In genomic region chr1:166870584-166870983, GRCh38 we compare ENCODE assay signal across 18 cellular contexts. TPM values are rescaled to one million over a fixed set of nuclear protein-coding genes. Genes with fewer than 3 reads are reported as not detected.
DNase-seq lines count a peak whose midpoint lies in the region; ATAC-seq, FAIRE-seq and TF ChIP-seq lines count a peak whose summit lies in the region.
"Had no signal": no experiment of that assay in that cellular context is flagged by ENCODE, and none has a peak within 500 bp of the region (broad histone marks: within the 10 kb centered on the region; RNA-seq: fewer than 3 reads in every experiment).

No MANE protein-coding gene starts in this region.

- H3K9me3 Mint-ChIP-seq in mesothelial cell of epicardium, result no peaks in the 10 kb centered on the region
- H3K9me3 Mint-ChIP-seq in activated CD8-positive, alpha-beta T cell treated with anti-CD3 and anti-CD28 coated beads, Interleukin-2, amount 10 ng/mL, durations not matched to agents 7 days and 5 days (ENCODE audit: insufficient read depth), result no peaks in the 10 kb centered on the region
- H3K9me3 Mint-ChIP-seq: CD14-positive monocyte, HFFc6 had no signal

- RAD21 ChIA-PET in GM12878 (lab: Charles Lee; ENCODE audit: unreplicated experiment), result interaction anchor here (0.9 kb wide), 1 partner anchor 32 kb away, joined by 3 read pairs; the partner anchor contains the start of gene POGK

- TF ChIP-seq EP300 in GM12878 (IDR thresholded peaks at IDR 0.05; ENCODE audit: borderline replicate concordance in 1 of 2, control insufficient read depth in 1 of 2, low read depth in 2 of 2, low read length in 2 of 2), result no peak

- ATAC-seq in left ventricle myocardium superior, result peak; percentile 11
- ATAC-seq in right cardiac atrium, result no peak
- ATAC-seq in GM12878, result peak; percentile 15; the same call in 1 of the 3 replicates
- ATAC-seq in HG02763 (IDR thresholded peaks at IDR 0.05; ENCODE audit: unreplicated experiment), result no peak
- no peak for ATAC-seq in activated CD8-positive, alpha-beta T cell treated with anti-CD3 and anti-CD28 coated beads, Interleukin-2, amount 10 ng/mL, durations not matched to agents 7 days and 5 days

- no peak for DNase-seq in left ventricle myocardium superior
- no peak for DNase-seq in right cardiac atrium
- DNase-seq in GM12878 (ENCODE audit: low read depth, low spot score), result no peak
- no peak for DNase-seq in mesothelial cell of epicardium (ENCODE audit: low spot score in 2 of 2, unreplicated experiment in 2 of 2)
- no peak for DNase-seq in dorsolateral prefrontal cortex
- DNase-seq in activated CD8-positive, alpha-beta T cell treated with anti-CD3 and anti-CD28 coated beads, Interleukin-2, amount 10 ng/mL, durations not matched to agents 7 days and 5 days, result no peak
- DNase-seq: ACHN; AML-193; COR-L47; EL; HFFc6; Kasumi-1; NCI-H187; NCI-H526 treated with DMSO at 0.1 percent for 48 hours; NK-92 treated with Interleukin-12 subunit alpha and Interleukin-12 subunit beta, amount 100 ng/mL, for 24 hours; SHP77 treated with DMSO at 0.1 percent for 48 hours had no signal

- SMC1A ChIA-PET in GM12878 (lab: Charles Lee; ENCODE audit: uncharacterized antibody, unreplicated experiment), result interaction anchor here (1.6 kb wide), 1 partner anchor 32 kb away, joined by 4 read pairs; the partner anchor contains the start of gene POGK

- H3K4me3 ChIP-seq in right cardiac atrium (ENCODE audit: low read length) (no peak overlapping the region), GM12878 (no peak overlapping the region), dorsolateral prefrontal cortex (no peak overlapping the region)

- no peak overlapping the region for H2AFZ ChIP-seq in GM12878 (ENCODE audit: control insufficient read depth, low read depth, low read length)

- peaks cover 53% of the 10 kb centered on the region for H3K79me2 ChIP-seq in GM12878 (ENCODE audit: control insufficient read depth, insufficient read depth, low read length)

- H3K4me1 ChIP-seq in right cardiac atrium (ENCODE audit: control insufficient read depth, insufficient read depth, low read length) (peaks cover 4% of the 10 kb centered on the region), GM12878 (ENCODE audit: control insufficient read depth, insufficient read depth, low read length) (peaks cover 13% of the 10 kb centered on the region)

- in situ Hi-C loops in GM12878 (cut with MboI), result no loop called here

- H3K27ac ChIP-seq in right cardiac atrium (ENCODE audit: low read length) (no peak overlapping the region), GM12878 (ENCODE audit: control insufficient read depth, insufficient read depth) (0 out of 2 replicates have a peak overlapping the region, but pooled peaks have one; percentile 28), dorsolateral prefrontal cortex (peak overlapping the region in 9 of 59 donors; percentile 5 to 52 (median 19))

- peaks cover 28% of the 10 kb centered on the region for H3K4me1 Mint-ChIP-seq in mesothelial cell of epicardium
- H3K4me1 Mint-ChIP-seq in activated CD8-positive, alpha-beta T cell treated with anti-CD3 and anti-CD28 coated beads, Interleukin-2, amount 10 ng/mL, durations not matched to agents 7 days and 5 days (ENCODE audit: low read depth), result peaks cover 52% of the 10 kb centered on the region

- BruUV-seq in GM12878 (replicated peaks; lab: Mats Ljungman, UMichigan), result no TSS peak

- H3K4me3 Mint-ChIP-seq in mesothelial cell of epicardium, result no peak overlapping the region
- H3K4me3 Mint-ChIP-seq in activated CD8-positive, alpha-beta T cell treated with anti-CD3 and anti-CD28 coated beads, Interleukin-2, amount 10 ng/mL, durations not matched to agents 7 days and 5 days, result no peak overlapping the region
- H3K4me3 Mint-ChIP-seq: CD14-positive monocyte, HFFc6 had no signal

- peaks cover 8% of the 10 kb centered on the region for H3K36me3 Mint-ChIP-seq in mesothelial cell of epicardium
- peaks cover 30% of the 10 kb centered on the region for H3K36me3 Mint-ChIP-seq in activated CD8-positive, alpha-beta T cell treated with anti-CD3 and anti-CD28 coated beads, Interleukin-2, amount 10 ng/mL, durations not matched to agents 7 days and 5 days (ENCODE audit: low read depth)

- peak overlapping the region; percentile 13; the same call in 1 of the 2 replicates for H3K9ac ChIP-seq in GM12878 (ENCODE audit: control insufficient read depth, insufficient read depth, low read length)

- no peak for TF ChIP-seq POLR2A in GM12878 (IDR thresholded peaks at IDR 0.05; ENCODE audit: low read depth, low read length)

- H3K27me3 Mint-ChIP-seq in mesothelial cell of epicardium (ENCODE audit: low read depth), result no peaks in the 10 kb centered on the region
- H3K27me3 Mint-ChIP-seq in activated CD8-positive, alpha-beta T cell treated with anti-CD3 and anti-CD28 coated beads, Interleukin-2, amount 10 ng/mL, durations not matched to agents 7 days and 5 days (ENCODE audit: low read depth), result no peaks in the 10 kb centered on the region

- no peak for FAIRE-seq in GM12878 (lab: Jason Lieb, UNC)

- CTCF ChIA-PET in GM12878 (lab: Yijun Ruan, JAX), result interaction anchor here (1.1 to 1.5 kb wide), 3 partner anchors 12 to 188 kb away, joined by 3 to 5 read pairs (median 4); no protein-coding TSS in a partner anchor
- CTCF ChIA-PET in activated CD8-positive, alpha-beta T cell treated with anti-CD3 and anti-CD28 coated beads, Interleukin-2, amount 10 ng/mL, durations not matched to agents 7 days and 5 days (lab: Charles Lee), result interaction anchor here (1.0 kb wide), 1 partner anchor 39 kb away, joined by 7 read pairs; no protein-coding TSS in a partner anchor

- H3K9me3 ChIP-seq in right cardiac atrium (ENCODE audit: control insufficient read depth, low read length), result no peaks in the 10 kb centered on the region
- no peaks in the 10 kb centered on the region for H3K9me3 ChIP-seq in GM12878 (replicated peaks; ENCODE audit: control insufficient read depth, insufficient read depth, low read length)

- no peak for TF ChIP-seq RAD21 in GM12878 (IDR thresholded peaks at IDR 0.05; ENCODE audit: insufficient read depth, low read depth, low read length)

- peaks cover 3 to 5% of the 10 kb centered on the region in 2 experiments; a peak in 3 of 4 replicates for H3K36me3 ChIP-seq in GM12878 (ENCODE audit: control insufficient read depth in 2 of 2, insufficient read depth in 2 of 2, low read length in 1 of 2)

- WGBS in right cardiac atrium, result 92% methylated on average over 4 of the region's 4 CpGs
- WGBS in GM12878 (ENCODE audit: insufficient coverage, insufficient replicate concordance, low lambda C conversion rate, missing lambda C conversion rate), result 100% methylated on average over 4 of the region's 4 CpGs

- POLR2A ChIA-PET in GM12878 (lab: Charles Lee), result interaction anchor here (1.0 kb wide), 1 partner anchor 32 kb away, joined by 3 read pairs; the partner anchor contains the start of gene POGK
- POLR2A ChIA-PET in activated CD8-positive, alpha-beta T cell treated with anti-CD3 and anti-CD28 coated beads, Interleukin-2, amount 10 ng/mL, durations not matched to agents 7 days and 5 days (lab: Charles Lee), result interaction anchor here (1.2 kb wide), 1 partner anchor 27 kb away, joined by 4 read pairs; no protein-coding TSS in a partner anchor

- TF ChIP-seq CTCF in GM12878 (IDR thresholded peaks at IDR 0.05 in 2 of 3, conservative IDR thresholded peaks at IDR 0.05 in 1 of 3; ENCODE audit: control insufficient read depth in 2 of 3, extremely low read depth in 1 of 3, insufficient read depth in 1 of 3, low read depth in 3 of 3, low read length in 3 of 3), result no peak
- TF ChIP-seq CTCF in mesothelial cell of epicardium (IDR thresholded peaks at IDR 0.05; ENCODE audit: unreplicated experiment), result no peak
- no peak for TF ChIP-seq CTCF in dorsolateral prefrontal cortex (IDR thresholded peaks at IDR 0.05 in 54 of 56, conservative IDR thresholded peaks at IDR 0.05 in 2 of 56; ENCODE audit: low read depth in 1 of 56, partially characterized antibody in 56 of 56)

- intact Hi-C loops in left ventricle myocardium superior (cut with micrococcal nuclease), result no loop called here
- intact Hi-C loops in right cardiac atrium (cut with DNase I), result no loop called here
- intact Hi-C loops in GM12878 (cut with micrococcal nuclease; ENCODE audit: unreplicated experiment), result no loop called here
- intact Hi-C loops in dorsolateral prefrontal cortex (cut with DNase I), result no loop called here

- H3K27me3 ChIP-seq in right cardiac atrium (ENCODE audit: control insufficient read depth, insufficient read depth), result no peaks in the 10 kb centered on the region
- H3K27me3 ChIP-seq in GM12878 (replicated peaks in 1 of 2; ENCODE audit: control insufficient read depth in 2 of 2, insufficient read depth in 2 of 2, low read length in 1 of 2), result no peaks in the 10 kb centered on the region
- H3K27me3 ChIP-seq in dorsolateral prefrontal cortex, result no peaks in the 10 kb centered on the region

- H4K20me1 ChIP-seq in GM12878 (ENCODE audit: control insufficient read depth, insufficient read depth), result no peaks in the 10 kb centered on the region

- peak overlapping the region; percentile 12 for H3K27ac Mint-ChIP-seq in mesothelial cell of epicardium
- H3K27ac Mint-ChIP-seq in activated CD8-positive, alpha-beta T cell treated with anti-CD3 and anti-CD28 coated beads, Interleukin-2, amount 10 ng/mL, durations not matched to agents 7 days and 5 days, result no peak overlapping the region
- H3K27ac Mint-ChIP-seq: HFFc6 had no signal

- no peak overlapping the region for H3K4me2 ChIP-seq in GM12878 (ENCODE audit: control insufficient read depth, insufficient read depth)

RNA-seq across cellular contexts. Expression of gene TADA1, which starts 5.5 kb away (rescaled TPM):
- total RNA-seq in left ventricle myocardium superior (9.6 TPM), right cardiac atrium (10 to 100 TPM in 3 of 4 donors, 1 to 10 TPM in 1; 9.9 to 10.7 (median 10.4) TPM), GM12878 (2014; rRNA removed) (18.6 and 21.3 TPM in 2 replicates), GM12878 (2014; rRNA removed; fragmentation: Illumina TruSeq; extraction: Trizol) (20.6 and 20.7 TPM in 2 replicates), GM12878 (2021) (15.1 and 15.2 TPM in 2 replicates), mesothelial cell of epicardium (15.6 to 18.7 TPM (median 17.4 TPM) in 3 replicates), dorsolateral prefrontal cortex (10 to 100 TPM; 11.7 to 26.4 (median 18.3) TPM)
- polyA plus RNA-seq in right cardiac atrium (8.1 TPM), GM12878 (2011; rRNA removed) (34.6 and 36.4 TPM in 2 replicates), GM12878 (2014; fragmentation: Illumina TruSeq; extraction: Trizol) (25.9 and 31.1 TPM in 2 replicates), GM12878 (2014; fragmentation: Nextera tagmentation; extraction: Ambion mirVana) (10 to 100 TPM; 31.5 to 38.6 TPM), GM12878 (2014; rRNA removed) (13.1 and 15.3 TPM in 2 replicates), GM12878 (2016; fragmentation: Nextera tagmentation; extraction: Ambion mirVana) (10 to 100 TPM; 27.1 to 30.2 TPM)
- 18.3 and 18.9 TPM in 2 replicates for total RNA-seq in GM12878 (2013; cell fraction: nucleolus; rRNA removed)
- 12.6 TPM for polyA plus RNA-seq in GM12878 (2011; ENCODE audit: low read depth)
- polyA plus RNA-seq in GM12878 (2011; cell fraction: cytosol; rRNA removed), result 19.1 and 27.0 TPM in 2 replicates
- 18.5 and 20.0 TPM in 2 replicates for polyA plus RNA-seq in GM12878 (2011; cell fraction: nucleus; rRNA removed)
- polyA plus RNA-seq in GM12878 (2012), result 13.3 and 14.4 TPM in 2 replicates
- 28.3 and 31.5 TPM in 2 replicates for polyA minus RNA-seq in GM12878 (2011; rRNA and poly(A)+ RNA removed)
- 8.4 and 10.5 TPM in 2 replicates for polyA minus RNA-seq in GM12878 (2011; cell fraction: cytosol; rRNA and poly(A)+ RNA removed)
- 4.8 and 7.4 TPM in 2 replicates for polyA minus RNA-seq in GM12878 (2011; cell fraction: nucleus; rRNA and poly(A)+ RNA removed)
- total RNA-seq in activated CD8-positive, alpha-beta T cell treated with anti-CD3 and anti-CD28 coated beads, Interleukin-2, amount 10 ng/mL, durations not matched to agents 7 days and 5 days, result 10 to 100 TPM; 12.9 to 13.6 TPM

RNA-seq across cellular contexts. Expression of gene POGK, which starts 31.3 kb away (rescaled TPM):
- total RNA-seq in left ventricle myocardium superior, result 15.6 TPM
- total RNA-seq in right cardiac atrium, result 10 to 100 TPM; 17.6 to 23.1 (median 20.3) TPM
- polyA plus RNA-seq in right cardiac atrium, result 8.6 TPM
- total RNA-seq in GM12878 (2013; cell fraction: nucleolus; rRNA removed), result 36.4 and 38.3 TPM in 2 replicates
- 24.9 and 28.0 TPM in 2 replicates for total RNA-seq in GM12878 (2014; rRNA removed)
- total RNA-seq in GM12878 (2014; rRNA removed; fragmentation: Illumina TruSeq; extraction: Trizol), result 29.1 and 30.1 TPM in 2 replicates
- total RNA-seq in GM12878 (2021), result 34.6 and 37.3 TPM in 2 replicates
- polyA plus RNA-seq in GM12878 (2011; ENCODE audit: low read depth), result 7.6 TPM
- 12.8 and 13.9 TPM in 2 replicates for polyA plus RNA-seq in GM12878 (2011; rRNA removed)
- 13.0 and 13.5 TPM in 2 replicates for polyA plus RNA-seq in GM12878 (2011; cell fraction: cytosol; rRNA removed)
- 26.4 and 28.3 TPM in 2 replicates for polyA plus RNA-seq in GM12878 (2011; cell fraction: nucleus; rRNA removed)
- 11.2 and 12.3 TPM in 2 replicates for polyA plus RNA-seq in GM12878 (2012)
- 27.7 and 27.8 TPM in 2 replicates for polyA plus RNA-seq in GM12878 (2014; fragmentation: Illumina TruSeq; extraction: Trizol)
- 1 to 10 TPM; 5.3 to 8.1 TPM for polyA plus RNA-seq in GM12878 (2014; fragmentation: Nextera tagmentation; extraction: Ambion mirVana)
- polyA plus RNA-seq in GM12878 (2014; rRNA removed), result 16.2 and 17.6 TPM in 2 replicates
- 10 to 100 TPM; 18.2 to 19.1 TPM for polyA plus RNA-seq in GM12878 (2016; fragmentation: Nextera tagmentation; extraction: Ambion mirVana)
- polyA minus RNA-seq in GM12878 (2011; rRNA and poly(A)+ RNA removed), result 20.1 and 20.6 TPM in 2 replicates
- polyA minus RNA-seq in GM12878 (2011; cell fraction: cytosol; rRNA and poly(A)+ RNA removed), result 8.0 and 9.7 TPM in 2 replicates
- 15.0 and 24.9 TPM in 2 replicates for polyA minus RNA-seq in GM12878 (2011; cell fraction: nucleus; rRNA and poly(A)+ RNA removed)
- total RNA-seq in mesothelial cell of epicardium, result 40.1 to 42.1 TPM (median 40.6 TPM) in 3 replicates
- 10 to 100 TPM; 37.1 to 98.5 (median 49.7) TPM for total RNA-seq in dorsolateral prefrontal cortex
- 10 to 100 TPM; 37.6 to 39.8 TPM for total RNA-seq in activated CD8-positive, alpha-beta T cell treated with anti-CD3 and anti-CD28 coated beads, Interleukin-2, amount 10 ng/mL, durations not matched to agents 7 days and 5 days

Comparison
In these comparisons a context has a peak if more than half of its experiments do, and no peak if none do; other contexts are left out.
1. ATAC-seq: peak in left ventricle myocardium superior (single experiment) and GM12878 (single experiment); none in right cardiac atrium (0 of 2), HG02763 (single experiment) and activated CD8-positive, alpha-beta T cell treated with anti-CD3 and anti-CD28 coated beads, Interleukin-2, amount 10 ng/mL, durations not matched to agents 7 days and 5 days (single experiment).